In genomic region chr10:128011059-128011979, GRCh38 we compare ENCODE assay signal across 8 cellular contexts.
A peak's percentile ranks its signal among the peaks of the same experiment; 100 is the strongest.
DNase-seq lines count a peak whose midpoint lies in the region; ATAC-seq, FAIRE-seq and TF ChIP-seq lines count a peak whose summit lies in the region.

No MANE protein-coding gene starts in this region.

- H3K27me3 Mint-ChIP-seq in WTC11 (ENCODE audit: low read depth), result peaks cover 6% of the 10 kb centered on the region

- no peaks in the 10 kb centered on the region for H3K9me3 Mint-ChIP-seq in WTC11

- peak overlapping the region; percentile 28; the same call in 1 of the 2 replicates for H3K4me3 Mint-ChIP-seq in WTC11

- DNase-seq in SIG-M5 treated with dmso at 0.1 percent for 504 hours (lab: John Stamatoyannopoulos, UW; ENCODE audit: unreplicated experiment), result peak; percentile 34
- DNase-seq in SIG-M5 (lab: John Stamatoyannopoulos, UW), result no peak
- DNase-seq in NCI-H1930 (lab: John Stamatoyannopoulos, UW), result peak; percentile 2 to 44
- DNase-seq in WTC11 (ENCODE audit: low spot score), result peak; percentile 88
- DNase-seq in bronchial epithelial cell (ENCODE audit: low read depth), result peak; percentile 54
- peak; percentile 70 for DNase-seq in kidney tubule cell (ENCODE audit: low spot score)
- DNase-seq in stimulated activated CD4-positive, alpha-beta T cell treated with anti-CD3 and anti-CD28 coated beads, Interleukin-2, amount 100 ng/mL, for 4 hours (ENCODE audit: low read depth), result peak; percentile 79

- peak; percentile 97 for TF ChIP-seq CTCF in WTC11 (IDR thresholded peaks at IDR 0.05)
- TF ChIP-seq CTCF in bronchial epithelial cell (IDR thresholded peaks at IDR 0.05; ENCODE audit: insufficient read depth, low read length, severe bottlenecking), result peak; percentile 99

- POLR2A ChIA-PET in WTC11 (lab: Charles Lee), result interaction anchor here (0.8 kb wide), 1 partner anchor 141 kb away, joined by 4 read pairs; no protein-coding TSS in a partner anchor

- H3K27ac Mint-ChIP-seq in WTC11, result no peak overlapping the region

- no peaks in the 10 kb centered on the region for H3K36me3 Mint-ChIP-seq in WTC11

- H3K27me3 ChIP-seq in bronchial epithelial cell (ENCODE audit: control insufficient read depth, insufficient read depth, low read length), result peaks cover 2% of the 10 kb centered on the region

- ATAC-seq in HG02763 (IDR thresholded peaks at IDR 0.05; ENCODE audit: unreplicated experiment) (peak; percentile 92), WTC11 (peak; percentile 93)

- no peak overlapping the region for H3K4me3 ChIP-seq in bronchial epithelial cell (ENCODE audit: low read depth, low read length)

- H3K36me3 ChIP-seq in bronchial epithelial cell (ENCODE audit: control insufficient read depth, insufficient read depth, low read length), result no peaks in the 10 kb centered on the region

- peak; percentile 58 for FAIRE-seq in bronchial epithelial cell (lab: Jason Lieb, UNC)

- H3K4me1 Mint-ChIP-seq in WTC11, result peaks cover 2% of the 10 kb centered on the region; the same call in 1 of the 2 replicates

- CTCF ChIA-PET in WTC11 (lab: Charles Lee), result interaction anchor here (0.5 to 6.5 kb wide), 46 partner anchors 9 to 1598 kb away, joined by 3 to 93 read pairs (median 4); partner anchors contain the start of gene PTPRE

TF ChIP-seq in WTC11, 78 proteins besides CTCF, POLR2A, EP300 and RAD21:
- TF ChIP-seq ZBTB21 (CRISPR knock-in tag; IDR thresholded peaks at IDR 0.05; ENCODE audit: borderline replicate concordance) (no peak), USF2 (CRISPR knock-in tag; IDR thresholded peaks at IDR 0.05) (no peak), RELA (CRISPR knock-in tag; IDR thresholded peaks at IDR 0.05; ENCODE audit: borderline replicate concordance) (no peak), ATF6 (CRISPR knock-in tag; IDR thresholded peaks at IDR 0.05) (no peak), CDX4 (CRISPR knock-in tag; IDR thresholded peaks at IDR 0.05; ENCODE audit: borderline replicate concordance) (no peak), EMX1 (CRISPR knock-in tag; IDR thresholded peaks at IDR 0.05) (no peak), E2F5 (CRISPR knock-in tag; IDR thresholded peaks at IDR 0.05) (no peak), AR (CRISPR knock-in tag; IDR thresholded peaks at IDR 0.05) (no peak), GRHL2 (CRISPR knock-in tag; IDR thresholded peaks at IDR 0.05; ENCODE audit: insufficient replicate concordance, severe bottlenecking) (no peak), ARID4B (CRISPR knock-in tag; IDR thresholded peaks at IDR 0.05; ENCODE audit: borderline replicate concordance) (no peak)
- TF ChIP-seq, protein P1, sequence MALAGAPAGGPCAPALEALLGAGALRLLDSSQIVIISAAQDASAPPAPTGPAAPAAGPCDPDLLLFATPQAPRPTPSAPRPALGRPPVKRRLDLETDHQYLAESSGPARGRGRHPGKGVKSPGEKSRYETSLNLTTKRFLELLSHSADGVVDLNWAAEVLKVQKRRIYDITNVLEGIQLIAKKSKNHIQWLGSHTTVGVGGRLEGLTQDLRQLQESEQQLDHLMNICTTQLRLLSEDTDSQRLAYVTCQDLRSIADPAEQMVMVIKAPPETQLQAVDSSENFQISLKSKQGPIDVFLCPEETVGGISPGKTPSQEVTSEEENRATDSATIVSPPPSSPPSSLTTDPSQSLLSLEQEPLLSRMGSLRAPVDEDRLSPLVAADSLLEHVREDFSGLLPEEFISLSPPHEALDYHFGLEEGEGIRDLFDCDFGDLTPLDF (CRISPR knock-in tag; IDR thresholded peaks at IDR 0.05), result no peak
